In genomic region chr1:236394905-236395779, GRCh38 we compare ENCODE assay signal across 8 cellular contexts. TPM values are rescaled to one million over a fixed set of nuclear protein-coding genes. Genes with fewer than 3 reads are reported as not detected.
DNase-seq lines count a peak whose midpoint lies in the region; ATAC-seq and TF ChIP-seq lines count a peak whose summit lies in the region.

No MANE protein-coding gene starts in this region.

- CTCF ChIA-PET in CD4-positive, alpha-beta T cell (lab: Charles Lee), result interaction anchor here (0.7 to 1.1 kb wide), 3 partner anchors 19 to 113 kb away, joined by 3 to 4 read pairs (median 3); no protein-coding TSS in a partner anchor

- DNase-seq in CD4-positive, alpha-beta T cell, result peak in 8 of 10 experiments; percentile 10 to 48 (median 25)
- DNase-seq in choroid plexus epithelial cell (ENCODE audit: low read depth) (peak; percentile 11), lower leg skin (ENCODE audit: low spot score in 2 of 2) (peak; percentile 31 to 88), cerebellum (ENCODE audit: low spot score) (no peak)
- peak; percentile 22 for DNase-seq in stimulated activated CD8-positive, alpha-beta memory T cell treated with anti-CD3 and anti-CD28 coated beads, Interleukin-7, amount 100 ng/mL, for 24 hours (ENCODE audit: low read depth)

- no peak for TF ChIP-seq CTCF in CD4-positive, alpha-beta T cell (IDR thresholded peaks at IDR 0.05)
- TF ChIP-seq CTCF in VCaP (conservative IDR thresholded peaks at IDR 0.05), result no peak; the same call in 1 of the 2 replicates
- no peak for TF ChIP-seq CTCF in choroid plexus epithelial cell (conservative IDR thresholded peaks at IDR 0.05; ENCODE audit: low read depth, low read length)
- TF ChIP-seq CTCF in lower leg skin (IDR thresholded peaks at IDR 0.05), result no peak

- H3K4me1 Mint-ChIP-seq in CD4-positive, alpha-beta T cell (ENCODE audit: low read depth), result peaks cover 40% of the 10 kb centered on the region

- H3K4me3 Mint-ChIP-seq in CD4-positive, alpha-beta T cell, result peak overlapping the region; percentile 92

- no peaks in the 10 kb centered on the region for H3K9me3 ChIP-seq in CD4-positive, alpha-beta T cell (ENCODE audit: control insufficient read depth, low read length)

- WGBS in lower leg skin, 2 donors, result 0 to 1% methylated on average over 49 to 72 of the region's 82 CpGs

- no peaks in the 10 kb centered on the region for H3K9me3 Mint-ChIP-seq in CD4-positive, alpha-beta T cell

- TF ChIP-seq POLR2A in lower leg skin (IDR thresholded peaks at IDR 0.05), result no peak

- H3K27ac Mint-ChIP-seq in CD4-positive, alpha-beta T cell, result peak overlapping the region; percentile 72

- peaks cover 22% of the 10 kb centered on the region for H3K27me3 ChIP-seq in CD4-positive, alpha-beta T cell (ENCODE audit: control insufficient read depth, insufficient read depth, low read length)

- no peak overlapping the region for H3K27ac ChIP-seq in CD4-positive, alpha-beta T cell (ENCODE audit: low read depth, low read length)
- H3K27ac ChIP-seq in VCaP, result peak overlapping the region; percentile 91

- H3K4me3 ChIP-seq in choroid plexus epithelial cell (ENCODE audit: low read depth, low read length) (peak overlapping the region; percentile 64), lower leg skin (ENCODE audit: low read depth, poor library complexity, severe bottlenecking) (peak overlapping the region; percentile 71)

- peaks cover 4% of the 10 kb centered on the region for H3K36me3 Mint-ChIP-seq in CD4-positive, alpha-beta T cell (ENCODE audit: low read depth)

- intact Hi-C loops in CD4-positive, alpha-beta T cell (cut with DNase I, micrococcal nuclease), result no loop called here
- intact Hi-C loops in lower leg skin (cut with DNase I; ENCODE audit: low total_unique reads), result no loop called here

- POLR2A ChIA-PET in CD4-positive, alpha-beta T cell (lab: Charles Lee), result interaction anchor here (1.3 to 2.7 kb wide), 2 partner anchors 20 to 113 kb away, joined by 6 to 25 read pairs; partner anchors contain the start of gene ERO1B

- peak; percentile 75 for ATAC-seq in CD4-positive, alpha-beta T cell (ENCODE audit: poor library complexity)
- peak; percentile 62 for ATAC-seq in GM19328 (IDR thresholded peaks at IDR 0.05; ENCODE audit: unreplicated experiment)
- peak; percentile 42 for ATAC-seq in HG03565 (IDR thresholded peaks at IDR 0.05; ENCODE audit: unreplicated experiment)

- H3K27me3 Mint-ChIP-seq in CD4-positive, alpha-beta T cell, result peaks cover 74% of the 10 kb centered on the region

RNA-seq across cellular contexts. Expression of gene EDARADD, which starts 1.1 kb away (rescaled TPM):
- total RNA-seq in CD4-positive, alpha-beta T cell, result 1 to 10 TPM; 1.5 to 1.7 TPM
- total RNA-seq in lower leg skin (1 to 10 TPM; 3.5 to 7.2 (median 4.5) TPM), cerebellum (1.3 TPM)
